10 cellular contexts compared by ENCODE assay signal in genomic region chr19:18502633-18503294, GRCh38. TPM values are rescaled to one million over a fixed set of nuclear protein-coding genes. Genes with fewer than 3 reads are reported as not detected.
DNase-seq lines count a peak whose midpoint lies in the region; ATAC-seq lines count a peak whose summit lies in the region.
"Had no signal": no experiment of that assay in that cellular context is flagged by ENCODE, and none has a peak within 500 bp of the region (broad histone marks: within the 10 kb centered on the region; RNA-seq: fewer than 3 reads in every experiment).

No MANE protein-coding gene starts in this region.

- POLR2A ChIA-PET in naive thymus-derived CD4-positive, alpha-beta T cell (lab: Charles Lee) = interaction anchor here (0.6 kb wide), 1 partner anchor 9 kb away, joined by 4 read pairs; no protein-coding TSS in a partner anchor

- peak overlapping the region in 5 of 10 experiments; percentile 8 to 52 (median 30); a peak in 10 of 20 replicates for H3K4me3 ChIP-seq in BLaER1 treated with 17β-estradiol and CSF1 and Interleukin-3, amounts not matched to agents 10 nM and 100 nM
- no peak overlapping the region for H3K4me3 ChIP-seq in naive thymus-derived CD4-positive, alpha-beta T cell (ENCODE audit: low read length)

- no peaks in the 10 kb centered on the region for H3K27me3 ChIP-seq in BLaER1 treated with 17β-estradiol and CSF1 and Interleukin-3, amounts not matched to agents 10 nM and 100 nM
- H3K27me3 ChIP-seq in naive thymus-derived CD4-positive, alpha-beta T cell (ENCODE audit: control insufficient read depth in 2 of 2, insufficient read depth in 2 of 2, low read length in 2 of 2) = no peaks in the 10 kb centered on the region

- peak overlapping the region in 2 of 10 donors; percentile 27 to 61 for H3K4me3 Mint-ChIP-seq in naive thymus-derived CD4-positive, alpha-beta T cell
- H3K4me3 Mint-ChIP-seq: activated naive CD4-positive, alpha-beta T cell treated with anti-CD3 and anti-CD28 coated beads for 36 hours had no signal

- peak overlapping the region; percentile 46 to 71 (median 57) for H3K9ac ChIP-seq in BLaER1 treated with 17β-estradiol and CSF1 and Interleukin-3, amounts not matched to agents 10 nM and 100 nM

- no peaks in the 10 kb centered on the region for H3K9me3 ChIP-seq in BLaER1 treated with 17β-estradiol and CSF1 and Interleukin-3, amounts not matched to agents 10 nM and 100 nM (replicated peaks in 1 of 11)
- no peaks in the 10 kb centered on the region for H3K9me3 ChIP-seq in naive thymus-derived CD4-positive, alpha-beta T cell (ENCODE audit: control insufficient read depth in 2 of 3, low read length in 3 of 3)

- H3K36me3 ChIP-seq in BLaER1 treated with 17β-estradiol and CSF1 and Interleukin-3, amounts not matched to agents 10 nM and 100 nM = peaks cover 0 to 20% (median 0%) of the 10 kb centered on the region in 11 experiments; a peak in 7 of 22 replicates
- peaks cover 0 to 6% (median 0%) of the 10 kb centered on the region in 3 experiments for H3K36me3 ChIP-seq in naive thymus-derived CD4-positive, alpha-beta T cell (ENCODE audit: control insufficient read depth in 2 of 3, insufficient read depth in 3 of 3, low read length in 3 of 3)

- H3K9me3 Mint-ChIP-seq in naive thymus-derived CD4-positive, alpha-beta T cell = no peaks in the 10 kb centered on the region
- H3K9me3 Mint-ChIP-seq: activated naive CD4-positive, alpha-beta T cell treated with anti-CD3 and anti-CD28 coated beads for 36 hours had no signal

- intact Hi-C loops in naive thymus-derived CD4-positive, alpha-beta T cell (cut with micrococcal nuclease) = no loop called here

- H4K20me1 ChIP-seq in BLaER1 treated with 17β-estradiol and CSF1 and Interleukin-3, amounts not matched to agents 10 nM and 100 nM = peaks cover 98 to 100% (median 100%) of the 10 kb centered on the region in 11 experiments

- peak; percentile 44 for DNase-seq in NCI-H2029 (lab: John Stamatoyannopoulos, UW)
- DNase-seq in cerebellar cortex (ENCODE audit: low spot score) = peak; percentile 48
- no peak for DNase-seq in naive thymus-derived CD4-positive, alpha-beta T cell
- DNase-seq in activated effector memory CD4-positive, alpha-beta T cell treated with Interleukin-2 at 50 U/mL for 16 hours = no peak
- no peak for DNase-seq in COLO829 (ENCODE audit: low spot score)
- no peak for DNase-seq in activated CD4-positive, alpha-beta T cell treated with anti-CD3 and anti-CD28 coated beads for 1 hour
- DNase-seq: activated naive CD4-positive, alpha-beta T cell treated with anti-CD3 and anti-CD28 coated beads for 36 hours; SIG-M5 had no signal

- peaks cover 70 to 93% (median 82%) of the 10 kb centered on the region in 7 donors for H3K4me1 Mint-ChIP-seq in naive thymus-derived CD4-positive, alpha-beta T cell

- peak overlapping the region; percentile 33 to 74 (median 66); a peak in 21 of 22 replicates for H3K27ac ChIP-seq in BLaER1 treated with 17β-estradiol and CSF1 and Interleukin-3, amounts not matched to agents 10 nM and 100 nM
- no peak overlapping the region for H3K27ac ChIP-seq in naive thymus-derived CD4-positive, alpha-beta T cell (ENCODE audit: low read depth, low read length)

- H3K36me3 Mint-ChIP-seq in naive thymus-derived CD4-positive, alpha-beta T cell = peaks cover 0 to 4% (median 0%) of the 10 kb centered on the region in 5 donors

- H3K27me3 Mint-ChIP-seq in naive thymus-derived CD4-positive, alpha-beta T cell = no peaks in the 10 kb centered on the region

- peak; percentile 64 for ATAC-seq in naive thymus-derived CD4-positive, alpha-beta T cell
- no peak for ATAC-seq in HG03520 (IDR thresholded peaks at IDR 0.05; ENCODE audit: unreplicated experiment)

- H3K27ac Mint-ChIP-seq in naive thymus-derived CD4-positive, alpha-beta T cell = peak overlapping the region in 6 of 9 donors; percentile 6 to 55 (median 39)
- H3K27ac Mint-ChIP-seq: activated naive CD4-positive, alpha-beta T cell treated with anti-CD3 and anti-CD28 coated beads for 36 hours had no signal

- H3K4me1 ChIP-seq in BLaER1 treated with 17β-estradiol and CSF1 and Interleukin-3, amounts not matched to agents 10 nM and 100 nM = peaks cover 100% of the 10 kb centered on the region in 10 experiments
- peaks cover 44 to 93% of the 10 kb centered on the region in 2 donors for H3K4me1 ChIP-seq in naive thymus-derived CD4-positive, alpha-beta T cell (ENCODE audit: control insufficient read depth in 2 of 2, insufficient read depth in 2 of 2, low read length in 2 of 2)

- peak overlapping the region; percentile 90 to 98 (median 96) for H3K4me2 ChIP-seq in BLaER1 treated with 17β-estradiol and CSF1 and Interleukin-3, amounts not matched to agents 10 nM and 100 nM

- CTCF ChIA-PET in naive thymus-derived CD4-positive, alpha-beta T cell (lab: Charles Lee) = interaction anchor here (1.2 kb wide), 1 partner anchor 18 kb away, joined by 3 read pairs; no protein-coding TSS in a partner anchor

RNA-seq across cellular contexts. Expression of gene ELL, which starts 19.1 kb away (rescaled TPM):
- total RNA-seq in naive thymus-derived CD4-positive, alpha-beta T cell = 10 to 100 TPM; 18.9 to 70.4 (median 25.0) TPM
- polyA plus RNA-seq in naive thymus-derived CD4-positive, alpha-beta T cell = 10 to 100 TPM in 1 of 2 donors, 1 to 10 TPM in 1; 8.9 to 12.6 TPM

RNA-seq across cellular contexts. Expression of gene FKBP8, which starts 40.6 kb away (rescaled TPM):
- 100 to 1,000 TPM; 137 to 241 (median 221) TPM for total RNA-seq in naive thymus-derived CD4-positive, alpha-beta T cell
- polyA plus RNA-seq in naive thymus-derived CD4-positive, alpha-beta T cell = 100 to 1,000 TPM in 1 of 2 donors, 10 to 100 TPM in 1; 96.9 to 155 TPM

RNA-seq across cellular contexts. Expression of gene KXD1, which starts 54.9 kb away (rescaled TPM):
- total RNA-seq in naive thymus-derived CD4-positive, alpha-beta T cell = 100 to 1,000 TPM in 2 of 5 experiments, 10 to 100 TPM in 3; 74.7 to 108 (median 99.9) TPM
- polyA plus RNA-seq in naive thymus-derived CD4-positive, alpha-beta T cell = 10 to 100 TPM; 70.3 to 78.5 TPM

Comparison
In these comparisons a context has a peak if more than half of its experiments do, and no peak if none do; other contexts are left out.
1. DNase-seq: peak in NCI-H2029 (single experiment) and cerebellar cortex (single experiment); none in naive thymus-derived CD4-positive, alpha-beta T cell (0 of 9), activated effector memory CD4-positive, alpha-beta T cell treated with Interleukin-2 at 50 U/mL for 16 hours (single experiment), COLO829 (single experiment) and activated CD4-positive, alpha-beta T cell treated with anti-CD3 and anti-CD28 coated beads for 1 hour (single experiment).